ENCODE assay signal across 8 cellular contexts in genomic region chr12:52023182-52023975, GRCh38. TPM values are rescaled to one million over a fixed set of nuclear protein-coding genes. Genes with fewer than 3 reads are reported as not detected.
A peak's percentile ranks its signal among the peaks of the same experiment; 100 is the strongest.
DNase-seq lines count a peak whose midpoint lies in the region; ATAC-seq, FAIRE-seq and TF ChIP-seq lines count a peak whose summit lies in the region.

No MANE protein-coding gene starts in this region.

- DNase-seq in GM06990 (ENCODE audit: extremely low read depth, insufficient read length) (peak; percentile 82), endothelial cell of umbilical vein (ENCODE audit: low read depth, low spot score) (peak; percentile 89), mucosa of descending colon (peak; percentile 93 to 95 (median 93))
- DNase-seq in NK-92 treated with Interleukin-12 subunit alpha and Interleukin-12 subunit beta, amount 100 ng/mL, for 24 hours (lab: John Stamatoyannopoulos, UW), result peak; percentile 46
- DNase-seq in activated CD8-positive, alpha-beta memory T cell treated with anti-CD3 and anti-CD28 coated beads, Interleukin-2, amount 50 U/mL, for 1 hour (ENCODE audit: extremely low read depth), result peak; percentile 72
- peak; percentile 84 for DNase-seq in stimulated activated CD8-positive, alpha-beta memory T cell treated with anti-CD3 and anti-CD28 coated beads, Interleukin-4, amount 100 ng/mL, for 1 hour (ENCODE audit: low read depth in 2 of 2, low spot score in 1 of 2)

- CTCF ChIA-PET in endothelial cell of umbilical vein (lab: Charles Lee), result interaction anchor here (0.7 to 13.1 kb wide), 19 partner anchors 9 to 857 kb away, joined by 3 to 946 read pairs (median 4); partner anchors contain the start of genes ACVRL1, ATG101, NR4A1 and TAMALIN

- no peaks in the 10 kb centered on the region for H4K20me1 ChIP-seq in endothelial cell of umbilical vein (replicated peaks; ENCODE audit: control insufficient read depth, extremely low read depth, insufficient read depth, low read length)

- no peaks in the 10 kb centered on the region for H3K79me2 ChIP-seq in endothelial cell of umbilical vein (ENCODE audit: control insufficient read depth, insufficient read depth, low read length)

- TF ChIP-seq CTCF in GM06990 (IDR thresholded peaks at IDR 0.05; ENCODE audit: insufficient read depth, low read length, poor library complexity, severe bottlenecking) (peak; percentile 92), endothelial cell of umbilical vein (IDR thresholded peaks at IDR 0.05; ENCODE audit: extremely low read depth in 1 of 2, insufficient read depth in 1 of 2, low read depth in 1 of 2, low read length in 2 of 2) (peak; percentile 98 to 99), mucosa of descending colon (IDR thresholded peaks at IDR 0.05) (peak; percentile 98)

- H3K36me3 ChIP-seq in GM06990 (ENCODE audit: control insufficient read depth, insufficient read depth, low read length) (no peaks in the 10 kb centered on the region), endothelial cell of umbilical vein (ENCODE audit: control insufficient read depth in 2 of 2, extremely low read depth in 1 of 2, insufficient read depth in 2 of 2, low read length in 2 of 2) (no peaks in the 10 kb centered on the region), mucosa of descending colon (ENCODE audit: low read depth) (no peaks in the 10 kb centered on the region)

- BruUV-seq in endothelial cell of umbilical vein (replicated peaks; lab: Mats Ljungman, UMichigan), result no TSS peak

- H3K4me3 ChIP-seq in GM06990 (replicated peaks; ENCODE audit: low read depth, low read length) (peak overlapping the region; percentile 58), endothelial cell of umbilical vein (replicated peaks in 1 of 3; ENCODE audit: insufficient read depth in 1 of 3, low read depth in 1 of 3, low read length in 3 of 3) (peak overlapping the region; percentile 2 to 69 (median 43)), mucosa of descending colon (no peak overlapping the region)

- peak overlapping the region; percentile 92 for H3K4me2 ChIP-seq in endothelial cell of umbilical vein (ENCODE audit: insufficient read depth, low read length)

- TF ChIP-seq POLR2A in endothelial cell of umbilical vein (IDR thresholded peaks at IDR 0.05; ENCODE audit: low read depth, low read length), result peak; percentile 39

- H3K9ac ChIP-seq in endothelial cell of umbilical vein (replicated peaks; ENCODE audit: extremely low read depth, insufficient read depth, low read length), result peak overlapping the region; percentile 87

- H3K9me3 ChIP-seq in endothelial cell of umbilical vein (replicated peaks; ENCODE audit: control insufficient read depth, insufficient read depth, low read length) (no peaks in the 10 kb centered on the region), mucosa of descending colon (no peaks in the 10 kb centered on the region)

- H3K9me1 ChIP-seq in endothelial cell of umbilical vein (replicated peaks; ENCODE audit: control insufficient read depth, extremely low read depth, insufficient read depth, low read length), result no peaks in the 10 kb centered on the region

- FAIRE-seq in endothelial cell of umbilical vein (lab: Jason Lieb, UNC), result peak; percentile 97

- ATAC-seq in HG03108 (IDR thresholded peaks at IDR 0.05; ENCODE audit: unreplicated experiment), result peak; percentile 38
- ATAC-seq in mucosa of descending colon, result peak; percentile 79
- no peak for ATAC-seq in GM18517 (IDR thresholded peaks at IDR 0.05; ENCODE audit: unreplicated experiment)

- intact Hi-C loops in endothelial cell of umbilical vein (cut with micrococcal nuclease), result loop anchor here (1.0 kb wide), 2 partner anchors 30 to 97 kb away; no protein-coding TSS in a partner anchor
- intact Hi-C loops in mucosa of descending colon (cut with DNase I, micrococcal nuclease), result no loop called here

- dilution Hi-C loops in endothelial cell of umbilical vein (cut with MboI; ENCODE audit: extremely low pct_ligation_motif_present, low sequenced_read_pairs), result no loop called here

- H3K27ac ChIP-seq in endothelial cell of umbilical vein (ENCODE audit: insufficient read depth, low read depth, low read length), result peak overlapping the region; percentile 94

- no peaks in the 10 kb centered on the region; the same call in 1 of the 2 replicates for H3K27me3 ChIP-seq in GM06990 (replicated peaks; ENCODE audit: control insufficient read depth, insufficient read depth, low read length)
- H3K27me3 ChIP-seq in endothelial cell of umbilical vein (ENCODE audit: control insufficient read depth in 2 of 2, insufficient read depth in 2 of 2, low read length in 2 of 2), result no peaks in the 10 kb centered on the region

- POLR2A ChIA-PET in endothelial cell of umbilical vein (lab: Charles Lee), result interaction anchor here (0.6 to 12.4 kb wide), 4 partner anchors 13 to 100 kb away, joined by 3 to 221 read pairs (median 6); partner anchors contain the start of gene TAMALIN

- H3K4me1 ChIP-seq in endothelial cell of umbilical vein (ENCODE audit: control insufficient read depth, extremely low read depth, insufficient read depth, low read length), result peaks cover 31% of the 10 kb centered on the region
- H3K4me1 ChIP-seq in mucosa of descending colon (ENCODE audit: low read depth), result peaks cover 21% of the 10 kb centered on the region

- peak overlapping the region; percentile 67 for H2AFZ ChIP-seq in endothelial cell of umbilical vein (ENCODE audit: low read depth, low read length)

TF ChIP-seq in endothelial cell of umbilical vein, 7 proteins besides CTCF, POLR2A, EP300 and RAD21:
- TF ChIP-seq POLR2AphosphoS5 (IDR thresholded peaks at IDR 0.05; ENCODE audit: insufficient read depth, low read depth, low read length) (peak; percentile 65), EZH2 (IDR thresholded peaks at IDR 0.05; ENCODE audit: borderline replicate concordance, low read depth, low read length, severe bottlenecking) (no peak)

RNA-seq across cellular contexts. Expression of gene TAMALIN, which starts 16.6 kb away (rescaled TPM):
- total RNA-seq in endothelial cell of umbilical vein, result 87.5 and 88.4 TPM in 2 replicates
- polyA plus RNA-seq in endothelial cell of umbilical vein, result 50.0 and 53.3 TPM in 2 replicates
- polyA plus RNA-seq in endothelial cell of umbilical vein (2011; cell fraction: cytosol; rRNA removed), result 42.2 and 64.7 TPM in 2 replicates
- polyA plus RNA-seq in endothelial cell of umbilical vein (2011; cell fraction: nucleus; rRNA removed), result 85.1 and 86.5 TPM in 2 replicates
- polyA plus RNA-seq in endothelial cell of umbilical vein (2012), result 68.4 and 77.9 TPM in 2 replicates
- 42.6 and 64.3 TPM in 2 replicates for polyA minus RNA-seq in endothelial cell of umbilical vein
- 0.51 TPM for polyA minus RNA-seq in endothelial cell of umbilical vein (2011; cell fraction: cytosol; rRNA and poly(A)+ RNA removed)
- polyA minus RNA-seq in endothelial cell of umbilical vein (2011; cell fraction: nucleus; rRNA and poly(A)+ RNA removed), result 27.5 and 38.0 TPM in 2 replicates
- total RNA-seq in mucosa of descending colon, result 10 to 100 TPM in 2 of 3 donors, 1 to 10 TPM in 1; 9.4 to 19.6 (median 13.8) TPM

RNA-seq across cellular contexts. Expression of gene NR4A1, which starts 27.9 kb away (rescaled TPM):
- total RNA-seq in endothelial cell of umbilical vein (6.8 and 10.2 TPM in 2 replicates), mucosa of descending colon (100 to 1,000 TPM in 1 of 3 donors, 10 to 100 TPM in 2; 16.2 to 123 (median 44.6) TPM)
- 13.4 and 18.2 TPM in 2 replicates for polyA plus RNA-seq in endothelial cell of umbilical vein
- polyA plus RNA-seq in endothelial cell of umbilical vein (2011; cell fraction: cytosol; rRNA removed), result 7.8 and 14.6 TPM in 2 replicates
- 58.3 and 72.6 TPM in 2 replicates for polyA plus RNA-seq in endothelial cell of umbilical vein (2011; cell fraction: nucleus; rRNA removed)
- polyA plus RNA-seq in endothelial cell of umbilical vein (2012), result 10.3 and 10.5 TPM in 2 replicates
- polyA minus RNA-seq in endothelial cell of umbilical vein, result 3.8 and 7.3 TPM in 2 replicates
- polyA minus RNA-seq in endothelial cell of umbilical vein (2011; cell fraction: cytosol; rRNA and poly(A)+ RNA removed), result 70.1 TPM
- 26.7 and 42.7 TPM in 2 replicates for polyA minus RNA-seq in endothelial cell of umbilical vein (2011; cell fraction: nucleus; rRNA and poly(A)+ RNA removed)

RNA-seq across cellular contexts. Expression of gene ATG101, which starts 46.4 kb away (rescaled TPM):
- total RNA-seq in endothelial cell of umbilical vein (41.6 and 43.3 TPM in 2 replicates), mucosa of descending colon (10 to 100 TPM; 30.1 to 37.5 (median 33.0) TPM)
- polyA plus RNA-seq in endothelial cell of umbilical vein, result 67.5 and 78.4 TPM in 2 replicates
- polyA plus RNA-seq in endothelial cell of umbilical vein (2011; cell fraction: cytosol; rRNA removed), result 82.7 and 95.4 TPM in 2 replicates
- polyA plus RNA-seq in endothelial cell of umbilical vein (2011; cell fraction: nucleus; rRNA removed), result 56.4 and 61.2 TPM in 2 replicates
- polyA plus RNA-seq in endothelial cell of umbilical vein (2012), result 48.8 and 54.3 TPM in 2 replicates
- polyA minus RNA-seq in endothelial cell of umbilical vein, result 51.6 and 70.4 TPM in 2 replicates
- polyA minus RNA-seq in endothelial cell of umbilical vein (2011; cell fraction: cytosol; rRNA and poly(A)+ RNA removed), result 44.9 TPM
- 18.7 and 25.5 TPM in 2 replicates for polyA minus RNA-seq in endothelial cell of umbilical vein (2011; cell fraction: nucleus; rRNA and poly(A)+ RNA removed)

RNA-seq across cellular contexts. Expression of gene SMIM41, which starts 56.1 kb away (rescaled TPM):
- not detected in 2 replicates for total RNA-seq in endothelial cell of umbilical vein
- polyA plus RNA-seq in endothelial cell of umbilical vein, result not detected in 2 replicates
- not detected in 2 replicates for polyA plus RNA-seq in endothelial cell of umbilical vein (2011; cell fraction: cytosol; rRNA removed)
- polyA plus RNA-seq in endothelial cell of umbilical vein (2011; cell fraction: nucleus; rRNA removed), result not detected in 2 replicates
- polyA plus RNA-seq in endothelial cell of umbilical vein (2012), result not detected in 2 replicates
- not detected in 2 replicates for polyA minus RNA-seq in endothelial cell of umbilical vein
- not detected for polyA minus RNA-seq in endothelial cell of umbilical vein (2011; cell fraction: cytosol; rRNA and poly(A)+ RNA removed)
- not detected in 2 replicates for polyA minus RNA-seq in endothelial cell of umbilical vein (2011; cell fraction: nucleus; rRNA and poly(A)+ RNA removed)
- total RNA-seq in mucosa of descending colon, result under 1 TPM in 2 of 3 donors, not detected in 1; 0.32 to 0.41 TPM
